9 cellular contexts compared by ENCODE assay signal in the genomic region with DNA sequence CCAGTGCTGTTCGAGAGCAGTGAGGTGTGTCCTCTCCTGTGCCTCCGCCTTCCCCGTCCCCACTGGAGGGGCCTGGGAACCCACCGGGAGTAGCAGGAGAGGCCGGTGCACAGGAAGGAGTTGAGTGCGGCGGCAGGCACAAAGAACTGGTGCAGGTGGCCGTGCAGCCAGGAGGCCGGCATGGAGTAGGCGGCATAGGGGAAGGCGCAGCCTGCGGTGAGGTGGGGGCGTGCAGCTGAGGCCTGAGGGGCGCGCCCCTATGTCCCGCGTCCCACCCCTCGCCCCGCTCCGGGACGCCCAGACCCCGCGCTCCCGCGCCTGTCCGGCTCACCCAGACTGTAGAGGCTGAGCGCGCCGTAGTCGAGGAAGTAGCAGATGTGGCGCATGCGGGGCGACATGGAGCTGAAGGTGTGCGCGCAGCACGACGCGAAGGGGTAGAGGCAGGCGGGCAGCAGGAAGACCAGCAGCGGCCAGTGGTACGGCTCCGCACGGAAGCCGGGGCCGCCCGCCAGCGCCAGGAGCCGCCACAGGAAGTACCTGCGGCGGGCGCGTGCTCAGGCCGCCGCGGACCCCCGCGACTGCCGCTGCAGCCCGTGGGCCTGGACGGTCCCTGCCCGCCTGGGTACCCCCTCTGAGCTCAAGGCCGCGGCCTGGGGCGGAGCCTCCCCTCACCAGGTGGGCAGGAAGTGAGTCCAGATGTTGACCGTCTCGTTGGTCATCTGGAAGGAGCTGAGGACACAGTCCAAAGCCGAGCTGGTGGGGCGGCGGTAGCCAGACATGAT. TPM values are rescaled to one million over a fixed set of nuclear protein-coding genes. Genes with fewer than 3 reads are reported as not detected.
DNase-seq lines count a peak whose midpoint lies in the region; ATAC-seq, FAIRE-seq and TF ChIP-seq lines count a peak whose summit lies in the region.
"Had no signal": no experiment of that assay in that cellular context is flagged by ENCODE, and none has a peak within 500 bp of the region (broad histone marks: within the 10 kb centered on the region; RNA-seq: fewer than 3 reads in every experiment).

No MANE protein-coding gene starts in this region.

- CTCF ChIA-PET in HEK293T (lab: Yijun Ruan, JAX) = interaction anchor here (1.9 kb wide), 1 partner anchor 21 kb away, joined by 7 read pairs; no protein-coding TSS in a partner anchor

- peaks cover 10% of the 10 kb centered on the region for H4K20me1 ChIP-seq in astrocyte (ENCODE audit: insufficient read depth, low read length)

- no peak for TF ChIP-seq CTCF in astrocyte (IDR thresholded peaks at IDR 0.05; ENCODE audit: insufficient read depth, low read depth, low read length)
- no peak for TF ChIP-seq CTCF in right lobe of liver (IDR thresholded peaks at IDR 0.05)

- peaks cover 3% of the 10 kb centered on the region for H3K4me1 Mint-ChIP-seq in astrocyte (ENCODE audit: low read depth, unreplicated experiment)

- peak overlapping the region; percentile 80 for H3K4me2 ChIP-seq in astrocyte (ENCODE audit: low read length)

- DNase-seq in NCI-H1105 treated with DMSO at 0.1 percent for 48 hours (lab: John Stamatoyannopoulos, UW) (peak; percentile 34), NCI-H1105 (lab: John Stamatoyannopoulos, UW) (no peak), NCI-H526 treated with DMSO at 0.1 percent for 48 hours (lab: John Stamatoyannopoulos, UW) (peak; percentile 43), astrocyte (ENCODE audit: low read depth) (no peak), right lobe of liver (peak in 1 of 3 donors; percentile 42), HEK293T (ENCODE audit: extremely low spot score) (no peak), pons (ENCODE audit: low spot score) (no peak)

- H2AFZ ChIP-seq in astrocyte (ENCODE audit: low read depth, low read length) = peak overlapping the region; percentile 26

- peaks cover 4% of the 10 kb centered on the region for H3K36me3 ChIP-seq in astrocyte (ENCODE audit: insufficient read depth, low read length)
- peaks cover 0 to 14% (median 2%) of the 10 kb centered on the region in 4 donors for H3K36me3 ChIP-seq in right lobe of liver

- TF ChIP-seq POLR2A in right lobe of liver (IDR thresholded peaks at IDR 0.05) = no peak

- peaks cover 5% of the 10 kb centered on the region for H3K27me3 Mint-ChIP-seq in astrocyte (ENCODE audit: low read depth, unreplicated experiment)

- H3K79me2 ChIP-seq in astrocyte (ENCODE audit: insufficient read depth, low read length) = no peaks in the 10 kb centered on the region

- FAIRE-seq in astrocyte (lab: Jason Lieb, UNC) = no peak
- FAIRE-seq: TTC549 had no signal

- H3K4me3 Mint-ChIP-seq in astrocyte (ENCODE audit: unreplicated experiment) = no peak overlapping the region

- no peak overlapping the region for H3K27ac Mint-ChIP-seq in astrocyte (ENCODE audit: unreplicated experiment)

- POLR2A ChIA-PET in HEK293T (lab: Yijun Ruan, JAX) = interaction anchor here (1.0 to 1.2 kb wide), 3 partner anchors 22 to 37 kb away, joined by 3 to 5 read pairs (median 4); partner anchors contain the start of gene SMG5

- H3K27ac ChIP-seq in astrocyte (ENCODE audit: low read depth, low read length) = no peak overlapping the region
- H3K27ac ChIP-seq in right lobe of liver = no peak overlapping the region

- peak overlapping the region; percentile 14 for H3K4me3 ChIP-seq in astrocyte (ENCODE audit: insufficient read depth, low read depth, low read length)
- peak overlapping the region in 1 of 3 donors; percentile 21 for H3K4me3 ChIP-seq in right lobe of liver

- peak overlapping the region; percentile 27 for H3K9ac ChIP-seq in astrocyte (ENCODE audit: low read length)

- intact Hi-C loops in right lobe of liver (cut with DNase I) = loop anchor here in 1 of 2 donors (10.0 kb wide), 1 partner anchor 111 kb away; no protein-coding TSS in a partner anchor

- peaks cover 2% of the 10 kb centered on the region for H3K36me3 Mint-ChIP-seq in astrocyte (ENCODE audit: low read depth, unreplicated experiment)

- WGBS in right lobe of liver (ENCODE audit: insufficient coverage, low coverage, low lambda C conversion rate, missing lambda C conversion rate) = no CpG with 5 or more reads among the region's 69 CpGs

- ATAC-seq in right lobe of liver (peak; percentile 6 to 42 (median 30)), GM21367 (IDR thresholded peaks at IDR 0.05; ENCODE audit: unreplicated experiment) (no peak)

- no peaks in the 10 kb centered on the region for H3K9me3 ChIP-seq in astrocyte (ENCODE audit: insufficient read depth, low read depth, low read length)
- no peaks in the 10 kb centered on the region for H3K9me3 ChIP-seq in right lobe of liver

- H3K4me1 ChIP-seq in astrocyte (ENCODE audit: insufficient read depth, low read length) (peaks cover 26% of the 10 kb centered on the region), right lobe of liver (peaks cover 0 to 10% (median 0%) of the 10 kb centered on the region in 4 donors)

- no peaks in the 10 kb centered on the region for H3K9me3 Mint-ChIP-seq in astrocyte (ENCODE audit: unreplicated experiment)

- peaks cover 2% of the 10 kb centered on the region for H3K27me3 ChIP-seq in astrocyte (ENCODE audit: insufficient read depth, low read length)
- H3K27me3 ChIP-seq in right lobe of liver = no peaks in the 10 kb centered on the region

TF ChIP-seq in HEK293T, 16 proteins besides CTCF, POLR2A, EP300 and RAD21:
- TF ChIP-seq FOXK2 (IDR thresholded peaks at IDR 0.05) (no peak), ARNT (IDR thresholded peaks at IDR 0.05) (no peak), FOXM1 (IDR thresholded peaks at IDR 0.05; ENCODE audit: borderline replicate concordance) (no peak), CTBP1 (IDR thresholded peaks at IDR 0.05; ENCODE audit: borderline replicate concordance) (no peak), L3MBTL2 (conservative IDR thresholded peaks at IDR 0.05) (no peak), SUZ12 (IDR thresholded peaks at IDR 0.05) (no peak), FOXA1 (IDR thresholded peaks at IDR 0.05) (no peak), ELF4 (IDR thresholded peaks at IDR 0.05) (no peak)
- TF ChIP-seq, protein P1, sequence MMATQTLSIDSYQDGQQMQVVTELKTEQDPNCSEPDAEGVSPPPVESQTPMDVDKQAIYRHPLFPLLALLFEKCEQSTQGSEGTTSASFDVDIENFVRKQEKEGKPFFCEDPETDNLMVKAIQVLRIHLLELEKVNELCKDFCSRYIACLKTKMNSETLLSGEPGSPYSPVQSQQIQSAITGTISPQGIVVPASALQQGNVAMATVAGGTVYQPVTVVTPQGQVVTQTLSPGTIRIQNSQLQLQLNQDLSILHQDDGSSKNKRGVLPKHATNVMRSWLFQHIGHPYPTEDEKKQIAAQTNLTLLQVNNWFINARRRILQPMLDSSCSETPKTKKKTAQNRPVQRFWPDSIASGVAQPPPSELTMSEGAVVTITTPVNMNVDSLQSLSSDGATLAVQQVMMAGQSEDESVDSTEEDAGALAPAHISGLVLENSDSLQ (IDR thresholded peaks at IDR 0.05) = no peak

RNA-seq across cellular contexts. Expression of gene PAQR6, which starts 2.2 kb away (rescaled TPM):
- total RNA-seq in astrocyte = 6.4 and 7.2 TPM in 2 replicates
- 1 to 10 TPM in 3 of 6 experiments, under 1 TPM in 3; 0.43 to 4.0 (median 1.1) TPM for total RNA-seq in right lobe of liver

RNA-seq across cellular contexts. Expression of gene BGLAP, which starts 3.7 kb away (rescaled TPM):
- total RNA-seq in astrocyte = 0.66 TPM in 1 of 2 replicates, not detected in the other
- total RNA-seq in right lobe of liver = 1 to 10 TPM in 3 of 6 experiments, under 1 TPM in 1, not detected in 2; 0.44 to 1.5 (median 1.2) TPM

RNA-seq across cellular contexts. Expression of gene PMF1, which starts 32.8 kb away (rescaled TPM):
- total RNA-seq in astrocyte (28.9 and 29.9 TPM in 2 replicates), right lobe of liver (10 to 100 TPM; 21.8 to 33.8 (median 24.8) TPM)

RNA-seq across cellular contexts. Expression of gene SMG5, which starts 37.0 kb away (rescaled TPM):
- total RNA-seq in astrocyte = 75.6 and 81.4 TPM in 2 replicates
- 10 to 100 TPM; 28.1 to 58.8 (median 48.2) TPM for total RNA-seq in right lobe of liver

RNA-seq across cellular contexts. Expression of gene TMEM79, which starts 38.5 kb away (rescaled TPM):
- total RNA-seq in astrocyte (3.0 and 3.2 TPM in 2 replicates), right lobe of liver (1 to 10 TPM in 4 of 6 experiments, under 1 TPM in 2; 0.55 to 2.1 (median 1.5) TPM)

Comparison
In these comparisons a context has a peak if more than half of its experiments do, and no peak if none do; other contexts are left out.
1. DNase-seq: peak in NCI-H1105 treated with DMSO at 0.1 percent for 48 hours (single experiment) and NCI-H526 treated with DMSO at 0.1 percent for 48 hours (single experiment); none in NCI-H1105 (single experiment), astrocyte (single experiment), HEK293T (single experiment) and pons (single experiment).